Comparison of ENCODE assay signal across 20 cellular contexts in the genomic region with DNA sequence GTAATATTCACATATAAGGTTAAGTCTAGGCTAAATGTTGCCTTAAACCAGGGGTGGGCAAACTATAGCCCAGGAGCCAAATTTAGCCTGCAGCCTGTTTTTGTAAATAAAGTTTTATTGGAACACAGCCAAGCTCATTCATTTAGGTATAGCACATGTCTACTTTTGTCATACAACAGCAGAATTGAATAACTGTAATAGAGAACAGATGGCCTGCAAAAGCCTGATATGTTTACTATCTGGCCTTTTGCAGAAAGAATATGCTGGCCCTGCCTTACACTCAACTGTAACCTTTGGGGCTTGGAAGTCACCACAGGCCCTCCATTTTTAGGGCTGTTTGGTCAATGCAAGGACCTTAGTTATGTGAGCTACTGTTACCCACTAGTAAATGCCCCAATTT.
"Had no signal": no experiment of that assay in that cellular context is flagged by ENCODE, and none has a peak within 500 bp of the region (broad histone marks: within the 10 kb centered on the region; RNA-seq: fewer than 3 reads in every experiment).

No MANE protein-coding gene starts in this region.

- H3K4me1 Mint-ChIP-seq: activated naive CD4-positive, alpha-beta T cell treated with anti-CD3 and anti-CD28 coated beads, Interleukin-2, amount 10 ng/mL, durations not matched to agents 7 days and 5 days; endodermal cell; natural killer cell; stimulated activated naive CD8-positive, alpha-beta T cell treated with anti-CD3 and anti-CD28 coated beads, Interleukin-15, amount 100 ng/mL, for 72 hours had no signal

- H3K4me3 Mint-ChIP-seq: activated naive CD4-positive, alpha-beta T cell treated with anti-CD3 and anti-CD28 coated beads, Interleukin-2, amount 10 ng/mL, durations not matched to agents 7 days and 5 days; activated T-cell treated with anti-CD3 and anti-CD28 coated beads, Interleukin-2, amount 50 U/mL, for 72 hours; endodermal cell; natural killer cell; stimulated activated naive CD8-positive, alpha-beta T cell treated with anti-CD3 and anti-CD28 coated beads, Interleukin-15, amount 100 ng/mL, for 72 hours had no signal

- H3K36me3 Mint-ChIP-seq: activated naive CD4-positive, alpha-beta T cell treated with anti-CD3 and anti-CD28 coated beads, Interleukin-2, amount 10 ng/mL, durations not matched to agents 7 days and 5 days; natural killer cell had no signal

- H3K9me3 ChIP-seq: heart right ventricle, pancreas, psoas muscle, right atrium auricular region, tibial artery had no signal

- H3K27ac ChIP-seq: coronary artery, heart right ventricle, pancreas, psoas muscle, right atrium auricular region, tibial artery had no signal

- H3K4me1 ChIP-seq: heart right ventricle, pancreas, psoas muscle, right atrium auricular region, tibial artery had no signal

- H3K36me3 ChIP-seq: heart right ventricle, pancreas, right atrium auricular region, tibial artery had no signal

- H3K27me3 Mint-ChIP-seq: stimulated activated naive CD8-positive, alpha-beta T cell treated with anti-CD3 and anti-CD28 coated beads, Interleukin-15, amount 100 ng/mL, for 72 hours had no signal

- H3K27ac Mint-ChIP-seq: activated naive CD4-positive, alpha-beta T cell treated with anti-CD3 and anti-CD28 coated beads, Interleukin-2, amount 10 ng/mL, durations not matched to agents 7 days and 5 days; activated T-cell treated with anti-CD3 and anti-CD28 coated beads, Interleukin-2, amount 50 U/mL, for 72 hours; endodermal cell; natural killer cell had no signal

- ATAC-seq: activated T-cell treated with anti-CD3 and anti-CD28 coated beads, Interleukin-2, amount 50 U/mL, for 72 hours; heart right ventricle; left cardiac atrium; natural killer cell; psoas muscle; stimulated activated naive CD8-positive, alpha-beta T cell treated with anti-CD3 and anti-CD28 coated beads, Interleukin-15, amount 100 ng/mL, for 72 hours had no signal

- H3K9me3 Mint-ChIP-seq: activated naive CD4-positive, alpha-beta T cell treated with anti-CD3 and anti-CD28 coated beads, Interleukin-2, amount 10 ng/mL, durations not matched to agents 7 days and 5 days; endodermal cell; natural killer cell; stimulated activated naive CD8-positive, alpha-beta T cell treated with anti-CD3 and anti-CD28 coated beads, Interleukin-15, amount 100 ng/mL, for 72 hours had no signal

- H3K27me3 ChIP-seq: heart right ventricle, pancreas, right atrium auricular region, tibial artery had no signal

- H3K4me3 ChIP-seq: coronary artery, heart right ventricle, pancreas, psoas muscle, right atrium auricular region, tibial artery had no signal

- DNase-seq: activated CD4-positive, alpha-beta T cell treated with anti-CD3 and anti-CD28 coated beads for 4 hours; activated CD4-positive, alpha-beta T cell treated with anti-CD3 and anti-CD28 coated beads, Interleukin-2, amount 50 U/mL, for 48 hours; activated CD4-positive, CD25-positive, alpha-beta regulatory T cell; activated effector memory CD4-positive, alpha-beta T cell treated with Interleukin-2 at 50 U/mL for 16 hours; activated naive CD4-positive, alpha-beta T cell treated with anti-CD3 and anti-CD28 coated beads, Interleukin-2, amount 10 ng/mL, durations not matched to agents 7 days and 5 days; activated T-cell treated with anti-CD3 and anti-CD28 coated beads, Interleukin-2, amount 50 U/mL, for 72 hours; cerebellar nuclear complex; endodermal cell; heart right ventricle; islet precursor cell; left cardiac atrium; midbrain; natural killer cell; pancreas; psoas muscle; stimulated activated naive CD8-positive, alpha-beta T cell treated with anti-CD3 and anti-CD28 coated beads, Interleukin-15, amount 100 ng/mL, for 72 hours; T1000; tibial artery had no signal
